In genomic region chr14:38212996-38213395, GRCh38 we compare ENCODE assay signal across 28 cellular contexts. TPM values are rescaled to one million over a fixed set of nuclear protein-coding genes. Genes with fewer than 3 reads are reported as not detected.
"Had no signal": no experiment of that assay in that cellular context is flagged by ENCODE, and none has a peak within 500 bp of the region (broad histone marks: within the 10 kb centered on the region; RNA-seq: fewer than 3 reads in every experiment).

No MANE protein-coding gene starts in this region.

- H3K9me3 ChIP-seq: esophagus squamous epithelium, gastrocnemius medialis, heart left ventricle, neutrophil, ovary, prostate gland, testis, uterus had no signal

- H3K27ac ChIP-seq: coronary artery, esophagus squamous epithelium, gastrocnemius medialis, heart left ventricle, neutrophil, ovary, prostate gland, testis, uterus had no signal

- H3K27me3 ChIP-seq: ovary, testis, uterus had no signal

- DNase-seq: activated B cell treated with CpG ODN at 0.5 μM for 24 hours; activated CD4-positive, alpha-beta T cell treated with anti-CD3 and anti-CD28 coated beads for 36 hours; activated CD4-positive, alpha-beta T cell treated with anti-CD3 and anti-CD28 coated beads, Interleukin-2, amount 50 U/mL, for 4 hours; activated CD8-positive, alpha-beta memory T cell treated with anti-CD3 and anti-CD28 coated beads for 24 hours; activated CD8-positive, alpha-beta memory T cell treated with anti-CD3 and anti-CD28 coated beads, Interleukin-2, amount 50 U/mL, for 4 hours; activated T-cell treated with anti-CD3 and anti-CD28 coated beads, Interleukin-2, amount 50 U/mL, for 24 hours; aorta; cerebellar nuclear complex; endodermal cell; esophagus squamous epithelium; gastrocnemius medialis; heart left ventricle; left ventricle myocardium superior; mammary epithelial cell; midbrain; ovary; stimulated activated CD4-positive, alpha-beta T cell treated with anti-CD3 and anti-CD28 coated beads, Interleukin-2, amount 100 ng/mL, for 24 hours; stimulated activated CD8-positive, alpha-beta memory T cell treated with anti-CD3 and anti-CD28 coated beads, Interleukin-4, amount 100 ng/mL, for 48 hours; stimulated activated naive B cell treated with anti-CD40 and anti-IgM and Interleukin-4, amounts not matched to agents 10 μg/mL and 1 μg/mL and 100 μg/mL, for 72 hours; T-helper 17 cell; testis; trophoblast cell; uterus had no signal

- H3K36me3 ChIP-seq: esophagus squamous epithelium, gastrocnemius medialis, heart left ventricle, neutrophil, ovary, prostate gland, uterus had no signal

- ATAC-seq: activated CD4-positive, alpha-beta T cell treated with anti-CD3 and anti-CD28 coated beads for 36 hours; activated naive CD4-positive, alpha-beta T cell treated with anti-CD3 and anti-CD28 coated beads, Interleukin-2, amount 50 U/mL, for 72 hours; activated T-helper 17 cell treated with anti-CD3 and anti-CD28 coated beads, Interleukin-2, amount 50 U/mL, for 72 hours; gastrocnemius medialis; heart left ventricle; left ventricle myocardium superior; stimulated activated naive B cell treated with anti-CD40 and anti-IgM and Interleukin-4, amounts not matched to agents 10 μg/mL and 1 μg/mL and 100 μg/mL, for 72 hours; T-helper 17 cell had no signal

- H3K4me3 ChIP-seq: coronary artery, esophagus squamous epithelium, gastrocnemius medialis, heart left ventricle, ovary, prostate gland, testis, uterus had no signal

- H3K4me1 ChIP-seq: prostate gland had no signal

RNA-seq across cellular contexts. Expression of gene SSTR1, which starts 5.3 kb away (rescaled TPM):
- total RNA-seq: activated B cell treated with CpG ODN at 0.5 μM for 24 hours; activated CD4-positive, alpha-beta T cell treated with anti-CD3 and anti-CD28 coated beads for 36 hours; activated naive CD4-positive, alpha-beta T cell treated with anti-CD3 and anti-CD28 coated beads, Interleukin-2, amount 50 U/mL, for 72 hours; activated T-helper 17 cell treated with anti-CD3 and anti-CD28 coated beads, Interleukin-2, amount 50 U/mL, for 72 hours; T-helper 17 cell had no signal
- polyA plus RNA-seq: mammary epithelial cell had no signal

RNA-seq across cellular contexts. Expression of gene CLEC14A, which starts 42.9 kb away (rescaled TPM):
- total RNA-seq: activated B cell treated with CpG ODN at 0.5 μM for 24 hours; activated CD4-positive, alpha-beta T cell treated with anti-CD3 and anti-CD28 coated beads for 36 hours; activated naive CD4-positive, alpha-beta T cell treated with anti-CD3 and anti-CD28 coated beads, Interleukin-2, amount 50 U/mL, for 72 hours; activated T-helper 17 cell treated with anti-CD3 and anti-CD28 coated beads, Interleukin-2, amount 50 U/mL, for 72 hours; mammary epithelial cell; T-helper 17 cell had no signal
- polyA plus RNA-seq: mammary epithelial cell had no signal
